Comparison of ENCODE assay signal across 9 cellular contexts in the genomic region with DNA sequence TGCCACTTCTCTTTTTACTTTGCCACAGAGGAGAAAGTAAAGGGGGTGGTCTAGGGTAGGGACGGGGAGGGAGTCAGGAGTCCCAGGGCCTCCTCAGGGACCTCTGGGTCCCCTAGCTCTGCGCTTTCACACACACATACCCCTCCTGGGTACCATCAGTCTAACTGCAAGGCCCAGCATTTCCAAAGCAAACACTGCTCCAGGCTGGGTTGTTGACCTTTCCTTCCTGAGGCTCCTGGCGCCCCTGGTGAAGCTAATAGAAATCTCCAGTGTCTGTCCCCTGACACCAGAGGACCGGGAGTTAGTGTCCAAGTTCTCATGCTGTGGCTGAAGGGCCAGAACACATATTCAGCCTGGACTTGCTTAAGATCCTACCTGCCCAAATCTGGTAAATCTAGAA. TPM values are rescaled to one million over a fixed set of nuclear protein-coding genes. Genes with fewer than 3 reads are reported as not detected.
A peak's percentile ranks its signal among the peaks of the same experiment; 100 is the strongest.
DNase-seq lines count a peak whose midpoint lies in the region; ATAC-seq and TF ChIP-seq lines count a peak whose summit lies in the region.
"Had no signal": no experiment of that assay in that cellular context is flagged by ENCODE, and none has a peak within 500 bp of the region (broad histone marks: within the 10 kb centered on the region; RNA-seq: fewer than 3 reads in every experiment).

No MANE protein-coding gene starts in this region.

- peaks cover 37% of the 10 kb centered on the region for H3K4me1 Mint-ChIP-seq in HFFc6 (ENCODE audit: low read depth)

- WGBS in hepatocyte (ENCODE audit: low lambda C conversion rate, missing lambda C conversion rate), result 75% methylated on average over 4 of the region's 4 CpGs
- WGBS in spleen, 5 donors, result 72 to 82% (median 76%) methylated on average over 4 of the region's 4 CpGs

- H3K4me2 ChIP-seq in hepatocyte, result peak overlapping the region; percentile 99

- ATAC-seq in HG02610 (IDR thresholded peaks at IDR 0.05; ENCODE audit: unreplicated experiment), result no peak

- H4K20me1 ChIP-seq in hepatocyte (ENCODE audit: insufficient read depth, poor library complexity, severe bottlenecking), result no peaks in the 10 kb centered on the region

- no peak for TF ChIP-seq POLR2A in Peyer's patch (IDR thresholded peaks at IDR 0.05)
- no peak for TF ChIP-seq POLR2A in spleen (IDR thresholded peaks at IDR 0.05)

- H3K9me3 Mint-ChIP-seq in HFFc6, result no peaks in the 10 kb centered on the region

- peaks cover 61% of the 10 kb centered on the region for H3K79me2 ChIP-seq in hepatocyte

- peaks cover 6% of the 10 kb centered on the region; the same call in 1 of the 2 replicates for H3K36me3 Mint-ChIP-seq in HFFc6 (ENCODE audit: low read depth)

- H3K27ac Mint-ChIP-seq in HFFc6, result no peak overlapping the region

- no peak overlapping the region for H3K4me3 Mint-ChIP-seq in HFFc6

- H3K36me3 ChIP-seq in Peyer's patch (peaks cover 0 to 13% (median 3%) of the 10 kb centered on the region in 3 donors), hepatocyte (replicated peaks; ENCODE audit: insufficient read depth, low read depth) (no peaks in the 10 kb centered on the region), spleen (peaks cover 0 to 58% (median 37%) of the 10 kb centered on the region in 6 donors)

- H2AFZ ChIP-seq in hepatocyte, result no peak overlapping the region

- H3K27ac ChIP-seq in Peyer's patch, result peak overlapping the region in 3 of 4 donors; percentile 39 to 96 (median 39)
- H3K27ac ChIP-seq in hepatocyte, result peak overlapping the region; percentile 98
- peak overlapping the region in 5 of 8 donors; percentile 9 to 96 (median 35) for H3K27ac ChIP-seq in spleen

- TF ChIP-seq CTCF in Peyer's patch (IDR thresholded peaks at IDR 0.05), result no peak
- TF ChIP-seq CTCF in hepatocyte (IDR thresholded peaks at IDR 0.05; ENCODE audit: poor library complexity), result no peak
- no peak for TF ChIP-seq CTCF in spleen (IDR thresholded peaks at IDR 0.05 in 8 of 11, conservative IDR thresholded peaks at IDR 0.05 in 3 of 11)
- no peak for TF ChIP-seq CTCF in HFFc6 (IDR thresholded peaks at IDR 0.05)

- intact Hi-C loops in spleen (cut with DNase I; ENCODE audit: low total_unique reads), result no loop called here

- no peaks in the 10 kb centered on the region for H3K9me2 ChIP-seq in hepatocyte (replicated peaks; ENCODE audit: insufficient read depth)

- no peaks in the 10 kb centered on the region for H3K27me3 ChIP-seq in Peyer's patch
- no peaks in the 10 kb centered on the region for H3K27me3 ChIP-seq in hepatocyte
- no peaks in the 10 kb centered on the region for H3K27me3 ChIP-seq in spleen (replicated peaks in 1 of 7)

- H3K9me3 ChIP-seq in Peyer's patch, result no peaks in the 10 kb centered on the region
- no peaks in the 10 kb centered on the region for H3K9me3 ChIP-seq in hepatocyte (ENCODE audit: low read depth)
- no peaks in the 10 kb centered on the region for H3K9me3 ChIP-seq in spleen

- H3K4me3 ChIP-seq in Peyer's patch (no peak overlapping the region), hepatocyte (no peak overlapping the region), spleen (no peak overlapping the region)

- DNase-seq in DMS153 (lab: John Stamatoyannopoulos, UW) (peak; percentile 35), Peyer's patch (no peak), hepatocyte (ENCODE audit: low spot score) (no peak), spleen (peak; percentile 36), HFFc6 (no peak), CD1c-positive myeloid dendritic cell (ENCODE audit: extremely low spot score) (no peak)
- DNase-seq: activated T-cell treated with anti-CD3 and anti-CD28 coated beads for 4 hours, NCI-H774 had no signal

- H3K4me1 ChIP-seq in Peyer's patch, result peaks cover 4 to 57% (median 26%) of the 10 kb centered on the region in 4 donors
- H3K4me1 ChIP-seq in hepatocyte (ENCODE audit: insufficient read depth), result peaks cover 54% of the 10 kb centered on the region
- peaks cover 27 to 89% (median 51%) of the 10 kb centered on the region in 6 donors for H3K4me1 ChIP-seq in spleen

- H3K27me3 Mint-ChIP-seq in HFFc6 (ENCODE audit: insufficient read depth), result no peaks in the 10 kb centered on the region; the same call in 1 of the 2 replicates

RNA-seq across cellular contexts. Expression of a gene that starts 3.9 kb away (rescaled TPM):
- total RNA-seq in Peyer's patch (100 to 1,000 TPM in 3 of 4 donors, 10 to 100 TPM in 1; 77.8 to 339 (median 275) TPM), hepatocyte (35.8 and 47.5 TPM in 2 replicates), spleen (100 to 1,000 TPM in 5 of 7 donors, 10 to 100 TPM in 2; 93.9 to 143 (median 122) TPM)
- polyA plus RNA-seq in hepatocyte (38.8 and 58.8 TPM in 2 replicates), spleen (10 to 100 TPM; 15.0 to 47.4 (median 23.6) TPM)
- 10 to 100 TPM; 18.9 to 29.1 (median 22.0) TPM for total RNA-seq in HFFc6 (2021; fragmentation: NEBNext Ultra II Directional; extraction: Animal tissue kit (Norgen Biotek cat#: 25700))

RNA-seq across cellular contexts. Expression of a gene that starts 10.7 kb away (rescaled TPM):
- total RNA-seq in Peyer's patch, result 10 to 100 TPM in 1 of 4 donors, 1 to 10 TPM in 3; 1.5 to 15.6 (median 5.6) TPM
- 3.8 and 5.8 TPM in 2 replicates for total RNA-seq in hepatocyte
- polyA plus RNA-seq in hepatocyte, result 3.9 and 4.5 TPM in 2 replicates
- under 1 TPM in 4 of 7 donors, not detected in 3; 0.34 to 0.95 (median 0.48) TPM for total RNA-seq in spleen
- polyA plus RNA-seq in spleen, result under 1 TPM; 0.06 to 0.09 (median 0.09) TPM
- total RNA-seq in HFFc6 (2021; fragmentation: NEBNext Ultra II Directional; extraction: Animal tissue kit (Norgen Biotek cat#: 25700)), result not detected

RNA-seq across cellular contexts. Expression of a gene that starts 45.8 kb away (rescaled TPM):
- total RNA-seq in Peyer's patch (10 to 100 TPM; 31.1 to 46.2 (median 35.5) TPM), hepatocyte (26.9 and 33.5 TPM in 2 replicates), spleen (10 to 100 TPM; 50.0 to 72.8 (median 67.6) TPM)
- polyA plus RNA-seq in hepatocyte (49.2 and 60.1 TPM in 2 replicates), spleen (10 to 100 TPM; 68.1 to 80.4 (median 79.9) TPM)
- total RNA-seq in HFFc6 (2021; fragmentation: NEBNext Ultra II Directional; extraction: Animal tissue kit (Norgen Biotek cat#: 25700)), result 10 to 100 TPM; 50.7 to 56.3 (median 52.8) TPM

Comparison
In these comparisons a context has a peak if more than half of its experiments do, and no peak if none do; other contexts are left out.
1. DNase-seq: peak in DMS153 (single experiment) and spleen (single experiment); none in Peyer's patch (0 of 3), hepatocyte (single experiment), HFFc6 (single experiment) and CD1c-positive myeloid dendritic cell (single experiment).
2. H3K27ac ChIP-seq: peak in every context shown above with its lines; median percentile 98 in hepatocyte; 39 in Peyer's patch; 35 in spleen.